ENCODE assay signal across 29 cellular contexts in the genomic region with DNA sequence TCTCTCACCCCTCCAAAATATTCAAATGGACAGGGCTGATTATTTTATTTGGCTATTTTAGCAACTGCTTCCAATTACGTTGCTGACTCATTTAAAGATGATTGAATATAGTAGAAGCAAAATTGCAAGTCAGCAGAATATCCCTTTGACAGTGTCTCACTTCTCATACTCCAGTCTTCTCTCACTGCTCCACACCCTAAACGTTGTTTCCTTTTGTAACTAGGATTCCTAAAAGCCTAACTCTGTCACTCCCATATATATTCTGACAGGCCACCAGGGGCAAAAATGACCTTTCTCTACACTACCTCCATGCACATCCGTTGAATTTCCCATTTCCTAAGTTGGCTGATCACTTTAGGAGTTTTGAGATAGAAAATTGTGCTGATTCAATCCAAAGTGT.
DNase-seq lines count a peak whose midpoint lies in the region; ATAC-seq and TF ChIP-seq lines count a peak whose summit lies in the region.
"Had no signal": no experiment of that assay in that cellular context is flagged by ENCODE, and none has a peak within 500 bp of the region (broad histone marks: within the 10 kb centered on the region; RNA-seq: fewer than 3 reads in every experiment).

No MANE protein-coding gene starts in this region.

- no peaks in the 10 kb centered on the region for H3K9me3 Mint-ChIP-seq in endodermal cell
- peaks cover 7 to 9% of the 10 kb centered on the region in 2 donors for H3K9me3 Mint-ChIP-seq in activated naive CD4-positive, alpha-beta T cell treated with anti-CD3 and anti-CD28 coated beads, Interleukin-2, amount 50 U/mL, for 72 hours
- H3K9me3 Mint-ChIP-seq: activated CD4-positive, alpha-beta memory T cell treated with anti-CD3 and anti-CD28 coated beads, Interleukin-2, amount 10 ng/mL, durations not matched to agents 7 days and 5 days; brain; CD8-positive, alpha-beta T cell; stimulated activated naive CD8-positive, alpha-beta T cell treated with anti-CD3 and anti-CD28 coated beads, Interleukin-15, Interleukin-2, amounts not matched to agents 100 ng/mL and 50 ng/mL, for 24 hours had no signal

- peaks cover 8% of the 10 kb centered on the region for H3K27me3 Mint-ChIP-seq in endodermal cell (ENCODE audit: insufficient read depth)
- H3K27me3 Mint-ChIP-seq: activated CD4-positive, alpha-beta memory T cell treated with anti-CD3 and anti-CD28 coated beads, Interleukin-2, amount 10 ng/mL, durations not matched to agents 7 days and 5 days; brain; memory B cell; stimulated activated naive CD8-positive, alpha-beta T cell treated with anti-CD3 and anti-CD28 coated beads, Interleukin-15, Interleukin-2, amounts not matched to agents 100 ng/mL and 50 ng/mL, for 24 hours had no signal

- H3K4me3 Mint-ChIP-seq in endodermal cell, result no peak overlapping the region
- H3K4me3 Mint-ChIP-seq: activated CD4-positive, alpha-beta memory T cell treated with anti-CD3 and anti-CD28 coated beads, Interleukin-2, amount 10 ng/mL, durations not matched to agents 7 days and 5 days; brain; CD8-positive, alpha-beta T cell; memory B cell; stimulated activated naive CD8-positive, alpha-beta T cell treated with anti-CD3 and anti-CD28 coated beads, Interleukin-15, Interleukin-2, amounts not matched to agents 100 ng/mL and 50 ng/mL, for 24 hours; T-helper 2 cell treated with Interferon-gamma antibody and Interleukin-4, amounts not matched to agents 5 μg/mL and 100 μg/mL, for 36 hours had no signal

- no peak overlapping the region for H2AFZ ChIP-seq in IMR-90 (replicated peaks; ENCODE audit: low read length, poor library complexity)

- H2AK5ac ChIP-seq in IMR-90 (ENCODE audit: low read depth, low read length), result no peak overlapping the region

- no peak overlapping the region for H4K8ac ChIP-seq in IMR-90 (ENCODE audit: low read depth in 2 of 2, low read length in 2 of 2)

- BruUV-seq in IMR-90 (replicated peaks; lab: Mats Ljungman, UMichigan), result no TSS peak

- no peak overlapping the region for H4K5ac ChIP-seq in IMR-90 (ENCODE audit: low read depth, low read length)

- peaks cover 5% of the 10 kb centered on the region for H3K4me1 ChIP-seq in IMR-90 (ENCODE audit: control insufficient read depth, insufficient read depth, low read length)
- H3K4me1 ChIP-seq in endodermal cell (ENCODE audit: control insufficient read depth, insufficient read depth, low read length), result no peaks in the 10 kb centered on the region
- H3K4me1 ChIP-seq: BE2C, gastroesophageal sphincter, right atrium auricular region had no signal

- H3K4me1 Mint-ChIP-seq in endodermal cell, result peaks cover 13% of the 10 kb centered on the region
- H3K4me1 Mint-ChIP-seq: memory B cell had no signal

- ATAC-seq in IMR-90 (ENCODE audit: low read depth), result no peak
- ATAC-seq in activated naive CD4-positive, alpha-beta T cell treated with anti-CD3 and anti-CD28 coated beads, Interleukin-2, amount 50 U/mL, for 72 hours, result no peak
- ATAC-seq: CD8-positive, alpha-beta T cell; gastroesophageal sphincter; PC-3 had no signal

- no peak overlapping the region for H3K4me3 ChIP-seq in AG09309 (ENCODE audit: control insufficient read depth, low read depth, low read length)
- no peak overlapping the region for H3K4me3 ChIP-seq in IMR-90 (ENCODE audit: insufficient read depth, low read depth, low read length)
- no peak overlapping the region for H3K4me3 ChIP-seq in endodermal cell (ENCODE audit: low read length)
- H3K4me3 ChIP-seq in foreskin fibroblast (ENCODE audit: low read depth in 1 of 2, low read length in 2 of 2), result no peak overlapping the region
- H3K4me3 ChIP-seq: gastroesophageal sphincter, MG63, right atrium auricular region, vagina had no signal

- H3K27ac Mint-ChIP-seq in endodermal cell, result no peak overlapping the region
- H3K27ac Mint-ChIP-seq in activated naive CD4-positive, alpha-beta T cell treated with anti-CD3 and anti-CD28 coated beads, Interleukin-2, amount 50 U/mL, for 72 hours, result no peak overlapping the region
- H3K27ac Mint-ChIP-seq: activated CD4-positive, alpha-beta memory T cell treated with anti-CD3 and anti-CD28 coated beads, Interleukin-2, amount 10 ng/mL, durations not matched to agents 7 days and 5 days; CD8-positive, alpha-beta T cell; memory B cell; stimulated activated naive CD8-positive, alpha-beta T cell treated with anti-CD3 and anti-CD28 coated beads, Interleukin-15, Interleukin-2, amounts not matched to agents 100 ng/mL and 50 ng/mL, for 24 hours; T-helper 2 cell treated with Interferon-gamma antibody and Interleukin-4, amounts not matched to agents 5 μg/mL and 100 μg/mL, for 36 hours had no signal

- no peak overlapping the region for H3K27ac ChIP-seq in IMR-90 (ENCODE audit: insufficient read depth, low read length)
- no peak overlapping the region for H3K27ac ChIP-seq in endodermal cell (ENCODE audit: low read depth, low read length)
- H3K27ac ChIP-seq: gastroesophageal sphincter, right atrium auricular region, vagina had no signal

- H3K27me3 ChIP-seq in IMR-90 (ENCODE audit: control insufficient read depth, insufficient read depth, low read length) (no peaks in the 10 kb centered on the region), endodermal cell (ENCODE audit: control insufficient read depth, insufficient read depth, low read length, poor library complexity, severe bottlenecking) (no peaks in the 10 kb centered on the region)
- H3K27me3 ChIP-seq: BE2C, gastroesophageal sphincter, MG63, right atrium auricular region, vagina had no signal

- no peaks in the 10 kb centered on the region for H3K79me1 ChIP-seq in IMR-90 (ENCODE audit: low read depth in 1 of 2, low read length in 2 of 2)

- CTCF ChIA-PET in IMR-90 (lab: Yijun Ruan, JAX), result no interaction called here

- H3K36me3 ChIP-seq in IMR-90 (ENCODE audit: control insufficient read depth, insufficient read depth, low read length) (no peaks in the 10 kb centered on the region), endodermal cell (ENCODE audit: control insufficient read depth, insufficient read depth, low read length) (no peaks in the 10 kb centered on the region)
- H3K36me3 ChIP-seq: BE2C, gastroesophageal sphincter, MG63, right atrium auricular region, vagina had no signal

- H3K23ac ChIP-seq in IMR-90 (ENCODE audit: low read depth, low read length), result no peak overlapping the region

- no peak overlapping the region for H3K18ac ChIP-seq in IMR-90 (ENCODE audit: low read depth, low read length)

- no peak overlapping the region for H3K4me2 ChIP-seq in IMR-90 (ENCODE audit: low read depth, low read length)

- no peak overlapping the region for H3K4ac ChIP-seq in IMR-90 (ENCODE audit: low read depth, low read length)

- intact Hi-C loops in IMR-90 (cut with micrococcal nuclease), result loop anchor here (10.0 kb wide), 1 partner anchor 328 kb away; no protein-coding TSS in a partner anchor

- no peak for DNase-seq in AG09309 (ENCODE audit: low read depth)
- DNase-seq in IMR-90, result no peak
- no peak for DNase-seq in endodermal cell
- DNase-seq in foreskin fibroblast, result peak; percentile 29 to 63
- no peak for DNase-seq in NCI-H524 (lab: John Stamatoyannopoulos, UW)
- no peak for DNase-seq in midbrain (lab: John Stamatoyannopoulos, UW)
- no peak for DNase-seq in activated naive CD4-positive, alpha-beta T cell treated with anti-CD3 and anti-CD28 coated beads, Interleukin-2, amount 50 U/mL, for 72 hours (ENCODE audit: low spot score in 2 of 2)
- DNase-seq in T-helper 2 cell, result no peak
- DNase-seq: activated CD4-positive, alpha-beta memory T cell treated with anti-CD3 and anti-CD28 coated beads, Interleukin-2, amount 10 ng/mL, durations not matched to agents 7 days and 5 days; activated CD8-positive, alpha-beta memory T cell treated with anti-CD3 and anti-CD28 coated beads, Interleukin-2, amount 50 U/mL, for 4 hours; activated naive CD4-positive, alpha-beta T cell; BE2C; CD8-positive, alpha-beta T cell; DMS 273 treated with DMSO at 0.1 percent for 48 hours; KBM-7; MG63; NCI-H1105 treated with DMSO at 0.1 percent for 48 hours; NCI-H1930; NCI-H526; PC-3; Right ventricle myocardium superior; stimulated activated CD4-positive, alpha-beta T cell treated with anti-CD3 and anti-CD28 coated beads, Interleukin-2, amount 100 ng/mL, for 24 hours had no signal

- no peaks in the 10 kb centered on the region for H3K9me3 ChIP-seq in IMR-90 (ENCODE audit: control insufficient read depth, insufficient read depth, low read length)
- no peaks in the 10 kb centered on the region for H3K9me3 ChIP-seq in endodermal cell (ENCODE audit: control insufficient read depth, low read length)
- H3K9me3 ChIP-seq: BE2C, gastroesophageal sphincter, MG63, right atrium auricular region, vagina had no signal

- TF ChIP-seq RAD21 in IMR-90 (IDR thresholded peaks at IDR 0.05; ENCODE audit: low read length), result no peak

- WGBS in IMR-90 (ENCODE audit: extremely low coverage in 2 of 2, insufficient read length in 1 of 2), 2 experiments, result 43% methylated on average over 1 of the region's 3 CpGs; no CpG with 5 or more reads in 1 of the 2 experiments
- 87 to 88% methylated on average over 1 to 2 of the region's 3 CpGs for WGBS in endodermal cell (ENCODE audit: insufficient coverage in 1 of 2, insufficient read length in 1 of 2), 2 experiments

- H2BK5ac ChIP-seq in IMR-90 (ENCODE audit: low read depth, low read length, poor library complexity, severe bottlenecking), result no peak overlapping the region

- no peaks in the 10 kb centered on the region for H3K36me3 Mint-ChIP-seq in endodermal cell (ENCODE audit: low read depth)
- H3K36me3 Mint-ChIP-seq in activated naive CD4-positive, alpha-beta T cell treated with anti-CD3 and anti-CD28 coated beads, Interleukin-2, amount 50 U/mL, for 72 hours, result peaks cover 0 to 5% of the 10 kb centered on the region in 2 donors
- H3K36me3 Mint-ChIP-seq: brain; CD8-positive, alpha-beta T cell; memory B cell had no signal

- no peaks in the 10 kb centered on the region for H4K20me1 ChIP-seq in IMR-90 (ENCODE audit: insufficient read depth, low read length)

- POLR2A ChIA-PET in IMR-90 (lab: Charles Lee; ENCODE audit: unreplicated experiment), result no interaction called here

- H2AK9ac ChIP-seq in IMR-90 (replicated peaks; ENCODE audit: low read depth, low read length, poor library complexity), result no peak overlapping the region

- H3K14ac ChIP-seq in IMR-90 (replicated peaks; ENCODE audit: low read depth, low read length), result no peak overlapping the region

- H2BK120ac ChIP-seq in IMR-90 (ENCODE audit: low read depth, low read length), result no peak overlapping the region

- peaks cover 4% of the 10 kb centered on the region for H3K9me1 ChIP-seq in IMR-90 (ENCODE audit: insufficient read depth, low read length)

- dilution Hi-C loops in IMR-90 (cut with HindIII; ENCODE audit: low sequenced_read_pairs, unreplicated experiment), result no loop called here

- 0 out of 2 replicates have a peak overlapping the region, but pooled peaks have one; percentile 12 for H2BK20ac ChIP-seq in IMR-90 (ENCODE audit: low read depth, low read length)

- 0 out of 3 replicates have a peak overlapping the region, but pooled peaks have one; percentile 65 for H2BK15ac ChIP-seq in IMR-90 (ENCODE audit: low read depth, low read length)

- H3K9ac ChIP-seq in IMR-90 (ENCODE audit: low read depth, low read length) (no peak overlapping the region), endodermal cell (ENCODE audit: extremely low read depth, low read length, poor library complexity, severe bottlenecking) (no peak overlapping the region)

- in situ Hi-C loops in IMR-90 (cut with MboI; ENCODE audit: low sequenced_read_pairs), result loop anchor here (25.0 kb wide), 2 partner anchors 326 to 1101 kb away; no protein-coding TSS in a partner anchor

- no peak overlapping the region for H3K56ac ChIP-seq in IMR-90 (ENCODE audit: extremely low read depth, insufficient read depth, low read length)

- TF ChIP-seq CTCF in AG09309 (IDR thresholded peaks at IDR 0.05; ENCODE audit: control insufficient read depth, insufficient read depth, low read depth, low read length, missing control alignments) (peak; percentile 8), IMR-90 (conservative IDR thresholded peaks at IDR 0.05; ENCODE audit: low read depth, low read length) (no peak), endodermal cell (conservative IDR thresholded peaks at IDR 0.05) (peak; percentile 53), foreskin fibroblast (IDR thresholded peaks at IDR 0.05; ENCODE audit: low read depth, low read length) (no peak)

- H4K91ac ChIP-seq in IMR-90 (ENCODE audit: insufficient read depth, low read depth, low read length), result no peak overlapping the region

- TF ChIP-seq POLR2A in IMR-90 (IDR thresholded peaks at IDR 0.05; ENCODE audit: low read depth, low read length), result no peak

Comparison
In these comparisons a context has a peak if more than half of its experiments do, and no peak if none do; other contexts are left out.
1. DNase-seq: peak in foreskin fibroblast (2 of 2); none in AG09309 (single experiment), IMR-90 (single experiment), endodermal cell (single experiment), NCI-H524 (0 of 2), midbrain (single experiment), activated naive CD4-positive, alpha-beta T cell treated with anti-CD3 and anti-CD28 coated beads, Interleukin-2, amount 50 U/mL, for 72 hours (0 of 2) and T-helper 2 cell (0 of 5).
2. CTCF ChIP-seq: peak in AG09309 (single experiment) and endodermal cell (single experiment); none in IMR-90 (single experiment) and foreskin fibroblast (single experiment).